ENCODE assay signal across 6 cellular contexts in the genomic region with DNA sequence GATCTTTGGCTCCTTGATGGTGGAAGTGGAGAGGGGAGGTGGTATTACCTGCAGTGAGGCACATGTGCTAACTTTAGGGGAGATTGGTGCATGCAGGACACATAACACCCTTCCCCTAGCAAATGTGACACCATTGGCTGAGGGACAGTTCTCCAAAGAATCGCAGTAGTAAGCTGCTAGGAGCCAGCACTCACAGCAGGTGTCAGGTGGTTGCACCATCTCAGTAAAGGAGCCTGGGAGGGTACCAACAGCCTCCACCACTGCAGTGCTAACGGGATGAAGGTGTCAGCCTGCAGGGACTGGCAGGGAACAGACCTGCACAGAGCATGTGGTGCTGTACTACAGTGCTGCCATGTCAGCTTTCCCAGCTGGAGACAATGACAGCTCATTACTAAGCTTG.
"Had no signal": no experiment of that assay in that cellular context is flagged by ENCODE, and none has a peak within 500 bp of the region (broad histone marks: within the 10 kb centered on the region; RNA-seq: fewer than 3 reads in every experiment).

No MANE protein-coding gene starts in this region.

- H3K36me3 Mint-ChIP-seq: IgD-negative memory B cell had no signal

- H3K4me2 ChIP-seq: GM23338 had no signal

- ATAC-seq: GM23338, HepG2 had no signal

- H3K4me3 ChIP-seq: GM23338 had no signal

- H2AFZ ChIP-seq: GM23338 had no signal

- H3K4me1 Mint-ChIP-seq: GM23338, H9 had no signal

- H3K27ac Mint-ChIP-seq: GM23338, H9, IgD-negative memory B cell had no signal

- H3K27ac ChIP-seq: HL-60 had no signal

- H3K4me3 Mint-ChIP-seq: GM23338, H9, IgD-negative memory B cell had no signal

- DNase-seq: H9, HCEC 1CT had no signal
